In the genomic region with DNA sequence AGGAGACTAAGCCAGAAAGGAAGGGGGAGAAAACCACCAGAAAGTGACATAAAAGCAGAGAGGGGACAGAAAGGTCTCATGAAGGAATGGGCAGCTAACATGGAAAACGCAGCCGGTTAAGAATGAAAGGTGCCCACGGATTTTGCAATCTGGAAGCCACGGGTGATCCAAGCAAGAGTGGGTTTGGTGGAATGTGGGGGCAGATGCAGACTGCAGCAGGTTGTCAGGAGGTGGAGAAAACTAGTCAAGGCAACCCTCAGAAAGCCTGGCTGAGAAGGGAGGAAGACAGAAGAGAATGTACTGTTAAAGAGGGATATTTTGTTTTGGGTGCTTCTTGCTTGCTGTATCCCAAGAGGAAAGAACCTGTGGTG, we compare ENCODE assay signal across 22 cellular contexts. TPM values are rescaled to one million over a fixed set of nuclear protein-coding genes. Genes with fewer than 3 reads are reported as not detected.
DNase-seq lines count a peak whose midpoint lies in the region; ATAC-seq and TF ChIP-seq lines count a peak whose summit lies in the region.
"Had no signal": no experiment of that assay in that cellular context is flagged by ENCODE, and none has a peak within 500 bp of the region (broad histone marks: within the 10 kb centered on the region; RNA-seq: fewer than 3 reads in every experiment).

No MANE protein-coding gene starts in this region.

- H2BK12ac ChIP-seq in mesenchymal stem cell (ENCODE audit: low read length in 2 of 2): no peak overlapping the region

- no peak overlapping the region for H3K4me2 ChIP-seq in mesenchymal stem cell (ENCODE audit: low read length, poor library complexity, severe bottlenecking)
- H3K4me2 ChIP-seq: A549 had no signal

- H3K27me3 ChIP-seq in dorsolateral prefrontal cortex (peaks cover 0 to 40% (median 0%) of the 10 kb centered on the region in 45 donors), mesenchymal stem cell (ENCODE audit: control insufficient read depth in 1 of 2, insufficient read depth in 1 of 2, low read length in 2 of 2) (peaks cover 66 to 87% of the 10 kb centered on the region in 2 experiments)

- WGBS in mesenchymal stem cell: 84% methylated on average over 4 of the region's 4 CpGs

- intact Hi-C loops in dorsolateral prefrontal cortex (cut with DNase I): loop anchor here (5.0 to 10.0 kb wide), 2 partner anchors 50 to 113 kb away; a partner anchor contains a TSS

- H3K27ac ChIP-seq in dorsolateral prefrontal cortex: peak overlapping the region in 55 of 59 donors; percentile 35 to 91 (median 79)
- no peak overlapping the region for H3K27ac ChIP-seq in mesenchymal stem cell (ENCODE audit: low read length, poor library complexity, severe bottlenecking)
- H3K27ac ChIP-seq: A549 had no signal

- CTCF ChIA-PET in activated CD8-positive, alpha-beta memory T cell treated with anti-CD3 and anti-CD28 coated beads, Interleukin-2, amount 10 ng/mL, durations not matched to agents 7 days and 5 days (lab: Charles Lee): interaction anchor here (0.7 to 1.1 kb wide), 2 partner anchors 19 to 770 kb away, joined by 4 to 5 read pairs; no protein-coding TSS in a partner anchor
- CTCF ChIA-PET in activated naive CD4-positive, alpha-beta T cell treated with anti-CD3 and anti-CD28 coated beads, Interleukin-2, amount 10 ng/mL, durations not matched to agents 7 days and 5 days (lab: Charles Lee): interaction anchor here (1.0 to 1.6 kb wide), 2 partner anchors 9 to 84 kb away, joined by 3 to 5 read pairs; no protein-coding TSS in a partner anchor

- no peaks in the 10 kb centered on the region for H3K9me3 Mint-ChIP-seq in activated CD8-positive, alpha-beta memory T cell treated with anti-CD3 and anti-CD28 coated beads, Interleukin-2, amount 10 ng/mL, durations not matched to agents 7 days and 5 days (ENCODE audit: low read depth)
- H3K9me3 Mint-ChIP-seq in activated naive CD4-positive, alpha-beta T cell treated with anti-CD3 and anti-CD28 coated beads, Interleukin-2, amount 10 ng/mL, durations not matched to agents 7 days and 5 days: no peaks in the 10 kb centered on the region
- no peaks in the 10 kb centered on the region for H3K9me3 Mint-ChIP-seq in activated naive CD8-positive, alpha-beta T cell treated with anti-CD3 and anti-CD28 coated beads for 36 hours
- H3K9me3 Mint-ChIP-seq: CD4-positive, alpha-beta memory T cell; HFFc6 had no signal

- no peak overlapping the region for H3K23ac ChIP-seq in mesenchymal stem cell (ENCODE audit: low read length in 2 of 2)

- H3K14ac ChIP-seq in mesenchymal stem cell (ENCODE audit: low read length in 2 of 2): no peak overlapping the region

- no peak overlapping the region for H4K91ac ChIP-seq in mesenchymal stem cell (ENCODE audit: low read length)

- H3K4me3 Mint-ChIP-seq in activated CD8-positive, alpha-beta memory T cell treated with anti-CD3 and anti-CD28 coated beads, Interleukin-2, amount 10 ng/mL, durations not matched to agents 7 days and 5 days: no peak overlapping the region
- H3K4me3 Mint-ChIP-seq in activated naive CD4-positive, alpha-beta T cell treated with anti-CD3 and anti-CD28 coated beads, Interleukin-2, amount 10 ng/mL, durations not matched to agents 7 days and 5 days: no peak overlapping the region
- H3K4me3 Mint-ChIP-seq in activated naive CD8-positive, alpha-beta T cell treated with anti-CD3 and anti-CD28 coated beads for 36 hours: no peak overlapping the region
- H3K4me3 Mint-ChIP-seq: HFFc6 had no signal

- no peak overlapping the region for H2BK15ac ChIP-seq in mesenchymal stem cell (ENCODE audit: low read depth, poor library complexity, severe bottlenecking)

- peaks cover 4% of the 10 kb centered on the region for H3K9me3 ChIP-seq in mesenchymal stem cell (ENCODE audit: control insufficient read depth, low read length)
- H3K9me3 ChIP-seq: A549, HAP-1 had no signal

- no peaks in the 10 kb centered on the region for H3K36me3 Mint-ChIP-seq in activated CD8-positive, alpha-beta memory T cell treated with anti-CD3 and anti-CD28 coated beads, Interleukin-2, amount 10 ng/mL, durations not matched to agents 7 days and 5 days
- H3K36me3 Mint-ChIP-seq in activated naive CD4-positive, alpha-beta T cell treated with anti-CD3 and anti-CD28 coated beads, Interleukin-2, amount 10 ng/mL, durations not matched to agents 7 days and 5 days: no peaks in the 10 kb centered on the region
- no peaks in the 10 kb centered on the region for H3K36me3 Mint-ChIP-seq in activated naive CD8-positive, alpha-beta T cell treated with anti-CD3 and anti-CD28 coated beads for 36 hours
- H3K36me3 Mint-ChIP-seq: CD4-positive, alpha-beta memory T cell had no signal

- H3K18ac ChIP-seq in mesenchymal stem cell (ENCODE audit: low read depth in 1 of 2, low read length in 2 of 2): no peak overlapping the region

- no peak overlapping the region for H2AFZ ChIP-seq in mesenchymal stem cell (ENCODE audit: low read depth, low read length)

- H3K27me3 Mint-ChIP-seq in activated CD8-positive, alpha-beta memory T cell treated with anti-CD3 and anti-CD28 coated beads, Interleukin-2, amount 10 ng/mL, durations not matched to agents 7 days and 5 days: peaks cover 52% of the 10 kb centered on the region
- H3K27me3 Mint-ChIP-seq in activated naive CD4-positive, alpha-beta T cell treated with anti-CD3 and anti-CD28 coated beads, Interleukin-2, amount 10 ng/mL, durations not matched to agents 7 days and 5 days: peaks cover 59% of the 10 kb centered on the region
- H3K27me3 Mint-ChIP-seq in activated naive CD8-positive, alpha-beta T cell treated with anti-CD3 and anti-CD28 coated beads for 36 hours: peaks cover 28% of the 10 kb centered on the region

- TF ChIP-seq CTCF in dorsolateral prefrontal cortex (IDR thresholded peaks at IDR 0.05 in 54 of 56, conservative IDR thresholded peaks at IDR 0.05 in 2 of 56; ENCODE audit: low read depth in 1 of 56, partially characterized antibody in 56 of 56): no peak

- no peak overlapping the region for H3K9ac ChIP-seq in mesenchymal stem cell (ENCODE audit: low read length)

- no peak overlapping the region for H3K4me3 ChIP-seq in dorsolateral prefrontal cortex
- no peak overlapping the region for H3K4me3 ChIP-seq in mesenchymal stem cell (ENCODE audit: insufficient read depth in 1 of 2, low read depth in 1 of 2, low read length in 2 of 2)
- H3K4me3 ChIP-seq: A549, HAP-1 had no signal

- no peaks in the 10 kb centered on the region for H3K36me3 ChIP-seq in mesenchymal stem cell (ENCODE audit: control insufficient read depth in 1 of 2, insufficient read depth in 2 of 2, low read depth in 1 of 2, low read length in 2 of 2)
- H3K36me3 ChIP-seq: HAP-1 had no signal

- no peak overlapping the region for H3K27ac Mint-ChIP-seq in activated CD8-positive, alpha-beta memory T cell treated with anti-CD3 and anti-CD28 coated beads, Interleukin-2, amount 10 ng/mL, durations not matched to agents 7 days and 5 days
- H3K27ac Mint-ChIP-seq in activated naive CD4-positive, alpha-beta T cell treated with anti-CD3 and anti-CD28 coated beads, Interleukin-2, amount 10 ng/mL, durations not matched to agents 7 days and 5 days: no peak overlapping the region
- no peak overlapping the region for H3K27ac Mint-ChIP-seq in activated naive CD8-positive, alpha-beta T cell treated with anti-CD3 and anti-CD28 coated beads for 36 hours
- H3K27ac Mint-ChIP-seq: HFFc6 had no signal

- H3K4me1 Mint-ChIP-seq in activated CD8-positive, alpha-beta memory T cell treated with anti-CD3 and anti-CD28 coated beads, Interleukin-2, amount 10 ng/mL, durations not matched to agents 7 days and 5 days: no peaks in the 10 kb centered on the region
- H3K4me1 Mint-ChIP-seq in activated naive CD4-positive, alpha-beta T cell treated with anti-CD3 and anti-CD28 coated beads, Interleukin-2, amount 10 ng/mL, durations not matched to agents 7 days and 5 days: peaks cover 8% of the 10 kb centered on the region
- H3K4me1 Mint-ChIP-seq in activated naive CD8-positive, alpha-beta T cell treated with anti-CD3 and anti-CD28 coated beads for 36 hours: peaks cover 14% of the 10 kb centered on the region

- H3K4me1 ChIP-seq in mesenchymal stem cell (ENCODE audit: control insufficient read depth, insufficient read depth, low read depth, low read length): no peaks in the 10 kb centered on the region
- H3K4me1 ChIP-seq: A549, HAP-1 had no signal

- no peak overlapping the region for H3K4ac ChIP-seq in mesenchymal stem cell (ENCODE audit: low read depth in 1 of 2, low read length in 2 of 2)

- H4K8ac ChIP-seq in mesenchymal stem cell (ENCODE audit: low read length): no peak overlapping the region

- no peak for ATAC-seq in activated CD8-positive, alpha-beta memory T cell treated with anti-CD3 and anti-CD28 coated beads, Interleukin-2, amount 10 ng/mL, durations not matched to agents 7 days and 5 days
- ATAC-seq: A549 had no signal

- DNase-seq in activated CD8-positive, alpha-beta memory T cell treated with anti-CD3 and anti-CD28 coated beads, Interleukin-2, amount 10 ng/mL, durations not matched to agents 7 days and 5 days: peak; percentile 7
- no peak for DNase-seq in activated CD8-positive, alpha-beta memory T cell treated with anti-CD3 and anti-CD28 coated beads for 24 hours
- peak in 1 of 10 donors; percentile 37 for DNase-seq in dorsolateral prefrontal cortex
- DNase-seq in putamen (ENCODE audit: low spot score): peak; percentile 75
- DNase-seq in mesenchymal stem cell: no peak
- DNase-seq in activated naive CD4-positive, alpha-beta T cell treated with anti-CD3 and anti-CD28 coated beads, Interleukin-2, amount 10 ng/mL, durations not matched to agents 7 days and 5 days: no peak
- DNase-seq in activated CD4-positive, CD25-positive, alpha-beta regulatory T cell (lab: John Stamatoyannopoulos, UW): no peak
- no peak for DNase-seq in activated naive CD8-positive, alpha-beta T cell treated with anti-CD3 and anti-CD28 coated beads for 36 hours
- DNase-seq: 8988T; ACHN; AML-193; Calu3; CD4-positive, alpha-beta memory T cell; COR-L47; DMS53; DMS79 treated with DMSO at 0.1 percent for 48 hours; GF-D8; GOT3; HFFc6 had no signal

- H2AK5ac ChIP-seq in mesenchymal stem cell (ENCODE audit: low read length, severe bottlenecking): no peak overlapping the region

- no peaks in the 10 kb centered on the region for H3K79me1 ChIP-seq in mesenchymal stem cell (replicated peaks; ENCODE audit: low read length, poor library complexity, severe bottlenecking)

- H2BK5ac ChIP-seq in mesenchymal stem cell (ENCODE audit: low read depth, low read length, poor library complexity, severe bottlenecking): no peak overlapping the region

- no peak overlapping the region for H2BK120ac ChIP-seq in mesenchymal stem cell (ENCODE audit: low read depth, low read length)

RNA-seq across cellular contexts. Expression of a gene that starts 12.6 kb away (rescaled TPM):
- 10 to 100 TPM; 52.7 to 67.2 TPM for total RNA-seq in activated CD8-positive, alpha-beta memory T cell treated with anti-CD3 and anti-CD28 coated beads, Interleukin-2, amount 10 ng/mL, durations not matched to agents 7 days and 5 days
- 10 to 100 TPM; 28.2 to 65.2 (median 48.3) TPM for total RNA-seq in dorsolateral prefrontal cortex
- polyA plus RNA-seq in mesenchymal stem cell (2013, experiment 1 of 2): 24.1 TPM
- 24.4 TPM for polyA plus RNA-seq in mesenchymal stem cell (2013, experiment 2 of 2)
- 10 to 100 TPM; 67.4 to 68.1 TPM for total RNA-seq in activated naive CD8-positive, alpha-beta T cell treated with anti-CD3 and anti-CD28 coated beads for 36 hours

RNA-seq across cellular contexts. Expression of a gene that starts 57.3 kb away (rescaled TPM):
- total RNA-seq in activated CD8-positive, alpha-beta memory T cell treated with anti-CD3 and anti-CD28 coated beads, Interleukin-2, amount 10 ng/mL, durations not matched to agents 7 days and 5 days: under 1 TPM; 0.50 to 0.66 TPM
- 100 to 1,000 TPM in 107 of 120 experiments, 10 to 100 TPM in 13; 30.3 to 213 (median 129) TPM for total RNA-seq in dorsolateral prefrontal cortex
- 0.03 TPM for polyA plus RNA-seq in mesenchymal stem cell (2013, experiment 1 of 2)
- 0.04 TPM for polyA plus RNA-seq in mesenchymal stem cell (2013, experiment 2 of 2)
- total RNA-seq in activated naive CD8-positive, alpha-beta T cell treated with anti-CD3 and anti-CD28 coated beads for 36 hours: under 1 TPM; 0.74 to 0.91 TPM
- polyA plus RNA-seq: BJ had no signal

Comparison
In these comparisons a context has a peak if more than half of its experiments do, and no peak if none do; other contexts are left out.
1. DNase-seq: peak in activated CD8-positive, alpha-beta memory T cell treated with anti-CD3 and anti-CD28 coated beads, Interleukin-2, amount 10 ng/mL, durations not matched to agents 7 days and 5 days (single experiment) and putamen (single experiment); none in activated CD8-positive, alpha-beta memory T cell treated with anti-CD3 and anti-CD28 coated beads for 24 hours (single experiment), mesenchymal stem cell (single experiment), activated naive CD4-positive, alpha-beta T cell treated with anti-CD3 and anti-CD28 coated beads, Interleukin-2, amount 10 ng/mL, durations not matched to agents 7 days and 5 days (single experiment), activated CD4-positive, CD25-positive, alpha-beta regulatory T cell (0 of 4) and activated naive CD8-positive, alpha-beta T cell treated with anti-CD3 and anti-CD28 coated beads for 36 hours (single experiment).
2. RNA of a gene that starts 57.3 kb away (total RNA-seq): 30.3 to 213 TPM in dorsolateral prefrontal cortex; 0.74 to 0.91 TPM in activated naive CD8-positive, alpha-beta T cell treated with anti-CD3 and anti-CD28 coated beads for 36 hours and 0.50 to 0.66 TPM in activated CD8-positive, alpha-beta memory T cell treated with anti-CD3 and anti-CD28 coated beads, Interleukin-2, amount 10 ng/mL, durations not matched to agents 7 days and 5 days; every median in the first group is over 10 times any median in the second.